ENCODE assay signal across 24 cellular contexts in the genomic region with DNA sequence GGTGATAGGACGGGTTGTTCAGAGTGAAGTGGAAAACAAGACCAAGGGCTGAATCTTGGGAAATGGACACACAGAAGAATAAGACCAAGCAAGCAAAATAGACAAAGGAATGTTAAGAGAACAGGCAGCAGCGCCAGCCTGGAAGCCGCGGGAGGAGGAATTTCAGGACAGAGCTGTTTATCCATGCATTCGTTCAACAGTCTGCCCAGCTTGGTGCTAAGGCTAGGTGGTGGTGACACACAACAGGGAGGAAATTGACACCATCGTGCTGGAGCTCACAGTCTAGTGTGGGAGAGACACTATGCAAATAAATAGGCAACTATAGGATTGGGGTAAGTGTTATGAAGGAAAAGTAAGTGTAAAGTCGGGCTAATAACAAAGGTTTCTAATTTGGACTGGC.
"Had no signal": no experiment of that assay in that cellular context is flagged by ENCODE, and none has a peak within 500 bp of the region (broad histone marks: within the 10 kb centered on the region; RNA-seq: fewer than 3 reads in every experiment).

No MANE protein-coding gene starts in this region.

- H3K36me3 ChIP-seq: adrenal gland, pancreas, prostate gland, spleen, suprapubic skin had no signal

- ATAC-seq: effector memory CD8-positive, alpha-beta T cell; naive thymus-derived CD8-positive, alpha-beta T cell; pancreas had no signal

- H3K9me3 ChIP-seq: adrenal gland, ascending aorta, pancreas, prostate gland, spleen, suprapubic skin, tibial artery had no signal

- DNase-seq: activated CD4-positive, alpha-beta T cell treated with anti-CD3 and anti-CD28 coated beads for 4 hours; activated CD4-positive, alpha-beta T cell treated with anti-CD3 and anti-CD28 coated beads, Interleukin-2, amount 50 U/mL, for 4 hours; activated effector memory CD4-positive, alpha-beta T cell treated with Interleukin-2 at 50 U/mL for 16 hours; activated naive CD4-positive, alpha-beta T cell treated with Interleukin-2 at 50 U/mL for 16 hours; activated T-cell treated with anti-CD3 and anti-CD28 coated beads for 4 hours; adrenal gland; cortex of kidney; effector memory CD8-positive, alpha-beta T cell; erythroblast; hypothalamus; immature natural killer cell; midbrain; naive thymus-derived CD8-positive, alpha-beta T cell; nucleus accumbens; pancreas; retina; spleen; stimulated activated naive CD4-positive, alpha-beta T cell; T-helper 9 cell; tibial artery had no signal

- H3K4me1 ChIP-seq: adrenal gland, ascending aorta, pancreas, prostate gland, suprapubic skin, tibial artery had no signal

- H3K4me3 ChIP-seq: adrenal gland, ascending aorta, pancreas, prostate gland, spleen, suprapubic skin, tibial artery had no signal

- H3K27ac ChIP-seq: adrenal gland, ascending aorta, pancreas, prostate gland, suprapubic skin, tibial artery, VCaP had no signal

- H3K27me3 ChIP-seq: adrenal gland, ascending aorta, pancreas, spleen, suprapubic skin, tibial artery had no signal
